In genomic region chr6:108222504-108222903, GRCh38 we compare ENCODE assay signal across 14 cellular contexts. TPM values are rescaled to one million over a fixed set of nuclear protein-coding genes. Genes with fewer than 3 reads are reported as not detected.
A peak's percentile ranks its signal among the peaks of the same experiment; 100 is the strongest.
DNase-seq lines count a peak whose midpoint lies in the region; ATAC-seq and TF ChIP-seq lines count a peak whose summit lies in the region.
"Had no signal": no experiment of that assay in that cellular context is flagged by ENCODE, and none has a peak within 500 bp of the region (broad histone marks: within the 10 kb centered on the region; RNA-seq: fewer than 3 reads in every experiment).

No MANE protein-coding gene starts in this region.

- no peaks in the 10 kb centered on the region for H3K9me3 ChIP-seq in SK-N-MC (ENCODE audit: low read depth, low read length)
- H3K9me3 ChIP-seq: breast epithelium, sigmoid colon, thyroid gland had no signal

- TF ChIP-seq CTCF in progenitor cell of endocrine pancreas (IDR thresholded peaks at IDR 0.05; ENCODE audit: unreplicated experiment) (no peak), RWPE1 (conservative IDR thresholded peaks at IDR 0.05; ENCODE audit: low read depth) (no peak)

- H3K27ac Mint-ChIP-seq in activated CD4-positive, alpha-beta T cell treated with anti-CD3 and anti-CD28 coated beads, Interleukin-2, amount 10 ng/mL, durations not matched to agents 24 days and 14 days: peak overlapping the region; percentile 68
- peak overlapping the region; percentile 60 for H3K27ac Mint-ChIP-seq in dendritic cell treated with granulocyte-macrophage colony-stimulating factor and Interleukin-4, amounts not matched to agents 40 ng/mL and 50 ng/mL, for 4 days
- H3K27ac Mint-ChIP-seq in progenitor cell of endocrine pancreas: peak overlapping the region; percentile 16

- H3K27ac ChIP-seq in SK-N-MC (peak overlapping the region; percentile 42), RWPE1 (no peak overlapping the region)
- H3K27ac ChIP-seq: breast epithelium, epithelial cell of prostate, PC-9, sigmoid colon, thyroid gland had no signal

- no peaks in the 10 kb centered on the region for H3K9me3 Mint-ChIP-seq in activated CD4-positive, alpha-beta T cell treated with anti-CD3 and anti-CD28 coated beads, Interleukin-2, amount 10 ng/mL, durations not matched to agents 24 days and 14 days
- H3K9me3 Mint-ChIP-seq in dendritic cell treated with granulocyte-macrophage colony-stimulating factor and Interleukin-4, amounts not matched to agents 40 ng/mL and 50 ng/mL, for 4 days: no peaks in the 10 kb centered on the region
- no peaks in the 10 kb centered on the region for H3K9me3 Mint-ChIP-seq in progenitor cell of endocrine pancreas (ENCODE audit: low read depth)

- H3K4me1 Mint-ChIP-seq in activated CD4-positive, alpha-beta T cell treated with anti-CD3 and anti-CD28 coated beads, Interleukin-2, amount 10 ng/mL, durations not matched to agents 24 days and 14 days: peaks cover 11% of the 10 kb centered on the region
- peaks cover 25% of the 10 kb centered on the region for H3K4me1 Mint-ChIP-seq in dendritic cell treated with granulocyte-macrophage colony-stimulating factor and Interleukin-4, amounts not matched to agents 40 ng/mL and 50 ng/mL, for 4 days (ENCODE audit: low read depth)
- H3K4me1 Mint-ChIP-seq in progenitor cell of endocrine pancreas (ENCODE audit: low read depth): no peaks in the 10 kb centered on the region

- no peak for ATAC-seq in HG03571 (IDR thresholded peaks at IDR 0.05; ENCODE audit: unreplicated experiment)

- no peaks in the 10 kb centered on the region for H3K27me3 Mint-ChIP-seq in activated CD4-positive, alpha-beta T cell treated with anti-CD3 and anti-CD28 coated beads, Interleukin-2, amount 10 ng/mL, durations not matched to agents 24 days and 14 days
- no peaks in the 10 kb centered on the region for H3K27me3 Mint-ChIP-seq in dendritic cell treated with granulocyte-macrophage colony-stimulating factor and Interleukin-4, amounts not matched to agents 40 ng/mL and 50 ng/mL, for 4 days
- no peaks in the 10 kb centered on the region for H3K27me3 Mint-ChIP-seq in progenitor cell of endocrine pancreas

- H3K4me3 Mint-ChIP-seq in activated CD4-positive, alpha-beta T cell treated with anti-CD3 and anti-CD28 coated beads, Interleukin-2, amount 10 ng/mL, durations not matched to agents 24 days and 14 days: peak overlapping the region; percentile 6
- no peak overlapping the region for H3K4me3 Mint-ChIP-seq in dendritic cell treated with granulocyte-macrophage colony-stimulating factor and Interleukin-4, amounts not matched to agents 40 ng/mL and 50 ng/mL, for 4 days
- no peak overlapping the region for H3K4me3 Mint-ChIP-seq in progenitor cell of endocrine pancreas (ENCODE audit: low read depth)

- H3K4me3 ChIP-seq in SK-N-MC: no peak overlapping the region
- H3K4me3 ChIP-seq: breast epithelium, PC-9, sigmoid colon, thyroid gland had no signal

- POLR2A ChIA-PET in RWPE1 (lab: Yijun Ruan, JAX; ENCODE audit: low non-redundant PET): no interaction called here

- DNase-seq in activated CD4-positive, alpha-beta T cell treated with anti-CD3 and anti-CD28 coated beads, Interleukin-2, amount 10 ng/mL, durations not matched to agents 24 days and 14 days: no peak
- no peak for DNase-seq in activated CD4-positive, alpha-beta T cell treated with anti-CD3 and anti-CD28 coated beads, Interleukin-2, amount 50 U/mL, for 48 hours
- DNase-seq in SK-N-MC (ENCODE audit: low read depth, low spot score): no peak
- no peak for DNase-seq in progenitor cell of endocrine pancreas (ENCODE audit: low spot score, unreplicated experiment)
- DNase-seq in mucosa of gallbladder (ENCODE audit: low spot score): no peak
- DNase-seq in RWPE1 (ENCODE audit: low spot score): no peak
- DNase-seq: DMS79 treated with DMSO at 0.1 percent for 48 hours, PC-9, sigmoid colon, thyroid gland had no signal

- intact Hi-C loops in activated CD4-positive, alpha-beta T cell treated with anti-CD3 and anti-CD28 coated beads, Interleukin-2, amount 10 ng/mL, durations not matched to agents 24 days and 14 days (cut with micrococcal nuclease): loop anchor here (2.0 kb wide), 1 partner anchor 38 kb away; the partner anchor contains the start of gene SNX3
- intact Hi-C loops in dendritic cell treated with granulocyte-macrophage colony-stimulating factor and Interleukin-4, amounts not matched to agents 40 ng/mL and 50 ng/mL, for 4 days (cut with micrococcal nuclease): loop anchor here (5.0 kb wide), 1 partner anchor 35 kb away; no protein-coding TSS in a partner anchor

- H3K36me3 ChIP-seq in SK-N-MC (ENCODE audit: insufficient read depth, low read length): peaks cover 46% of the 10 kb centered on the region
- H3K36me3 ChIP-seq: breast epithelium had no signal

- H3K9ac ChIP-seq in SK-N-MC (ENCODE audit: insufficient read length): no peak overlapping the region

- CTCF ChIA-PET in RWPE1 (lab: Yijun Ruan, JAX): no interaction called here

- peaks cover 35% of the 10 kb centered on the region for H3K36me3 Mint-ChIP-seq in activated CD4-positive, alpha-beta T cell treated with anti-CD3 and anti-CD28 coated beads, Interleukin-2, amount 10 ng/mL, durations not matched to agents 24 days and 14 days (ENCODE audit: low read depth)
- peaks cover 45% of the 10 kb centered on the region for H3K36me3 Mint-ChIP-seq in dendritic cell treated with granulocyte-macrophage colony-stimulating factor and Interleukin-4, amounts not matched to agents 40 ng/mL and 50 ng/mL, for 4 days (ENCODE audit: low read depth)
- H3K36me3 Mint-ChIP-seq in progenitor cell of endocrine pancreas (ENCODE audit: insufficient read depth): peaks cover 23% of the 10 kb centered on the region

RNA-seq across cellular contexts. Expression of gene SNX3, which starts 38.3 kb away (rescaled TPM):
- 75.1 and 78.0 TPM in 2 replicates for total RNA-seq in activated CD4-positive, alpha-beta T cell treated with anti-CD3 and anti-CD28 coated beads, Interleukin-2, amount 10 ng/mL, durations not matched to agents 24 days and 14 days
- 84.1 and 95.5 TPM in 2 replicates for total RNA-seq in progenitor cell of endocrine pancreas
- total RNA-seq in mucosa of gallbladder: 142 TPM

RNA-seq across cellular contexts. Expression of gene NR2E1, which starts 56.7 kb away (rescaled TPM):
- total RNA-seq in activated CD4-positive, alpha-beta T cell treated with anti-CD3 and anti-CD28 coated beads, Interleukin-2, amount 10 ng/mL, durations not matched to agents 24 days and 14 days: not detected in 2 replicates
- total RNA-seq in progenitor cell of endocrine pancreas (not detected in 2 replicates), mucosa of gallbladder (not detected)
- total RNA-seq: PC-9, sigmoid colon, thyroid gland had no signal

Comparison
In these comparisons a context has a peak if more than half of its experiments do, and no peak if none do; other contexts are left out.
1. H3K27ac Mint-ChIP-seq: peak in every context shown above with its lines; median percentile 68 in activated CD4-positive, alpha-beta T cell treated with anti-CD3 and anti-CD28 coated beads, Interleukin-2, amount 10 ng/mL, durations not matched to agents 24 days and 14 days; 60 in dendritic cell treated with granulocyte-macrophage colony-stimulating factor and Interleukin-4, amounts not matched to agents 40 ng/mL and 50 ng/mL, for 4 days; 16 in progenitor cell of endocrine pancreas.